In the genomic region with DNA sequence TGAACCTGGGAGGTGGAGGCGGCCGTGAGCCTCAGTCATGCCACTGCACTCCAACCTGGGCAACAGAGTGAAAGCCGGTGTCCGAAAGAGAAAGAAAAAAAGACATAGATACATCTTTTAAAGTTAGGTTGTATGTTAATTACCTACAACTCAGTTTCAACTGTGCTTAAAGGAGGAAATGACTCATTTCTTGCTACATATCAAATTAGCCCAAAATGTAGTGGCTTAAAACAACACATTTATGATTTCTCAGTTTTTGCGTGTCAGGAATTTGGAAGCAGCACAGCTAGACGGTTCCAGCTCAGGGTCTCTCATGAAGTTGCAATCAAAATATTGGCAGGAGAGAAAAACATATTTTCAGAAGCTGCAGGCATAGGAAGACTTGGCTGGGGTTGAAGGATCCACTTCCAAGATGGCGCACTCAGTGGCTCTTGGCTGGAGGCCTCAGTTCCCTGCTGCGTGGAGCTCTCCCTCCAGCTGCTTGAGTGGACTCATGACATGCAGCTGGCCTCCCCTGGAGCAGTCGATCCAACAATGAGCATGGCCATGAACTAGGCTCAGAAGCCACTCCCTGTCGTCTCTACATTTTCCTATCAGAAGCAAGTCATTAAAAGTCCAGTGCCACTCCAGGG, we compare ENCODE assay signal across 8 cellular contexts. TPM values are rescaled to one million over a fixed set of nuclear protein-coding genes. Genes with fewer than 3 reads are reported as not detected.
DNase-seq lines count a peak whose midpoint lies in the region; ATAC-seq and TF ChIP-seq lines count a peak whose summit lies in the region.

No MANE protein-coding gene starts in this region.

- CTCF ChIA-PET in IMR-90 (lab: Yijun Ruan, JAX), result no interaction called here
- CTCF ChIA-PET in activated naive CD4-positive, alpha-beta T cell treated with anti-CD3 and anti-CD28 coated beads, Interleukin-2, amount 10 ng/mL, durations not matched to agents 7 days and 5 days (lab: Charles Lee), result interaction anchor here (1.5 kb wide), 1 partner anchor 60 kb away, joined by 6 read pairs; no protein-coding TSS in a partner anchor

- H3K27me3 Mint-ChIP-seq in activated naive CD4-positive, alpha-beta T cell treated with anti-CD3 and anti-CD28 coated beads, Interleukin-2, amount 10 ng/mL, durations not matched to agents 7 days and 5 days, result no peaks in the 10 kb centered on the region

- POLR2A ChIA-PET in IMR-90 (lab: Charles Lee; ENCODE audit: unreplicated experiment), result no interaction called here

- peaks cover 21% of the 10 kb centered on the region for H3K9me1 ChIP-seq in IMR-90 (ENCODE audit: insufficient read depth, low read length)

- TF ChIP-seq POLR2A in IMR-90 (IDR thresholded peaks at IDR 0.05; ENCODE audit: low read depth, low read length), result no peak

- TF ChIP-seq CTCF in IMR-90 (conservative IDR thresholded peaks at IDR 0.05; ENCODE audit: low read depth, low read length) (no peak), left ventricle myocardium inferior (IDR thresholded peaks at IDR 0.05; ENCODE audit: borderline replicate concordance) (no peak)

- BruUV-seq in IMR-90 (replicated peaks; lab: Mats Ljungman, UMichigan), result no TSS peak

- peak overlapping the region; percentile 79; the same call in 1 of the 2 replicates for H3K23ac ChIP-seq in IMR-90 (ENCODE audit: low read depth, low read length)

- peak overlapping the region; percentile 5; the same call in 1 of the 2 replicates for H3K18ac ChIP-seq in IMR-90 (ENCODE audit: low read depth, low read length)

- H3K9ac ChIP-seq in IMR-90 (ENCODE audit: low read depth, low read length), result no peak overlapping the region

- peak overlapping the region; percentile 81 for H2BK5ac ChIP-seq in IMR-90 (ENCODE audit: low read depth, low read length, poor library complexity, severe bottlenecking)

- 31% methylated on average over 3 of the region's 10 CpGs; no CpG with 5 or more reads in 1 of the 2 experiments for whole genome bisulfite sequencing in IMR-90 (ENCODE audit: extremely low coverage in 2 of 2, insufficient read length in 1 of 2), 2 experiments

- peak overlapping the region; percentile 85 for H2BK120ac ChIP-seq in IMR-90 (ENCODE audit: low read depth, low read length)

- peak overlapping the region; percentile 73 for H4K91ac ChIP-seq in IMR-90 (ENCODE audit: insufficient read depth, low read depth, low read length)

- dilution Hi-C loops in IMR-90 (cut with HindIII; ENCODE audit: low sequenced_read_pairs, unreplicated experiment), result no loop called here

- intact Hi-C loops in IMR-90 (cut with micrococcal nuclease) (no loop called here), left ventricle myocardium inferior (cut with micrococcal nuclease) (no loop called here)

- H3K36me3 ChIP-seq in IMR-90 (ENCODE audit: control insufficient read depth, insufficient read depth, low read length), result peaks cover 19% of the 10 kb centered on the region
- H3K36me3 ChIP-seq in left ventricle myocardium inferior, result peaks cover 14% of the 10 kb centered on the region

- H2AK9ac ChIP-seq in IMR-90 (replicated peaks; ENCODE audit: low read depth, low read length, poor library complexity), result peak overlapping the region; percentile 66

- no peak for TF ChIP-seq RAD21 in IMR-90 (IDR thresholded peaks at IDR 0.05; ENCODE audit: low read length)

- 0 out of 2 replicates have a peak overlapping the region, but pooled peaks have one; percentile 8 for H3K4me2 ChIP-seq in IMR-90 (ENCODE audit: low read depth, low read length)

- H3K4ac ChIP-seq in IMR-90 (ENCODE audit: low read depth, low read length), result peak overlapping the region; percentile 87

- H2BK15ac ChIP-seq in IMR-90 (ENCODE audit: low read depth, low read length), result peak overlapping the region; percentile 57; the same call in 1 of the 3 replicates

- H3K36me3 Mint-ChIP-seq in activated naive CD4-positive, alpha-beta T cell treated with anti-CD3 and anti-CD28 coated beads, Interleukin-2, amount 10 ng/mL, durations not matched to agents 7 days and 5 days, result peaks cover 76% of the 10 kb centered on the region

- H3K56ac ChIP-seq in IMR-90 (ENCODE audit: extremely low read depth, insufficient read depth, low read length), result no peak overlapping the region

- peak overlapping the region; percentile 75 for H2AFZ ChIP-seq in IMR-90 (replicated peaks; ENCODE audit: low read length, poor library complexity)

- H4K8ac ChIP-seq in IMR-90 (ENCODE audit: low read depth in 2 of 2, low read length in 2 of 2), result peak overlapping the region; percentile 5 to 63; a peak in 2 of 4 replicates

- H3K9me3 Mint-ChIP-seq in activated naive CD4-positive, alpha-beta T cell treated with anti-CD3 and anti-CD28 coated beads, Interleukin-2, amount 10 ng/mL, durations not matched to agents 7 days and 5 days, result no peaks in the 10 kb centered on the region

- H3K27ac Mint-ChIP-seq in activated naive CD4-positive, alpha-beta T cell treated with anti-CD3 and anti-CD28 coated beads, Interleukin-2, amount 10 ng/mL, durations not matched to agents 7 days and 5 days, result peak overlapping the region; percentile 99

- H3K4me3 Mint-ChIP-seq in activated naive CD4-positive, alpha-beta T cell treated with anti-CD3 and anti-CD28 coated beads, Interleukin-2, amount 10 ng/mL, durations not matched to agents 7 days and 5 days, result peak overlapping the region; percentile 57

- peak overlapping the region; percentile 77 for H3K14ac ChIP-seq in IMR-90 (replicated peaks; ENCODE audit: low read depth, low read length)

- H3K4me1 ChIP-seq in IMR-90 (ENCODE audit: control insufficient read depth, insufficient read depth, low read length), result peaks cover 11% of the 10 kb centered on the region
- peaks cover 72% of the 10 kb centered on the region for H3K4me1 ChIP-seq in left ventricle myocardium inferior

- H4K20me1 ChIP-seq in IMR-90 (ENCODE audit: insufficient read depth, low read length), result peaks cover 74% of the 10 kb centered on the region

- H4K5ac ChIP-seq in IMR-90 (ENCODE audit: low read depth, low read length), result peak overlapping the region; percentile 57; the same call in 1 of the 2 replicates

- H3K27ac ChIP-seq in IMR-90 (ENCODE audit: insufficient read depth, low read length), result peak overlapping the region; percentile 78
- peak overlapping the region; percentile 95 for H3K27ac ChIP-seq in left ventricle myocardium inferior (replicated peaks)

- H3K4me1 Mint-ChIP-seq in activated naive CD4-positive, alpha-beta T cell treated with anti-CD3 and anti-CD28 coated beads, Interleukin-2, amount 10 ng/mL, durations not matched to agents 7 days and 5 days, result peaks cover 75% of the 10 kb centered on the region

- H3K4me3 ChIP-seq in IMR-90 (ENCODE audit: insufficient read depth, low read depth, low read length) (no peak overlapping the region), left ventricle myocardium inferior (no peak overlapping the region)

- ATAC-seq in IMR-90 (ENCODE audit: low read depth) (peak; percentile 5; the same call in 1 of the 2 replicates), HG02588 (IDR thresholded peaks at IDR 0.05; ENCODE audit: unreplicated experiment) (no peak)
- ATAC-seq in stimulated activated naive CD8-positive, alpha-beta T cell treated with anti-CD3 and anti-CD28 coated beads, Interleukin-15, Interleukin-2, amounts not matched to agents 100 U/mL and 50 U/mL, for 24 hours, result peak; percentile 45

- in situ Hi-C loops in IMR-90 (cut with MboI; ENCODE audit: low sequenced_read_pairs), result no loop called here

- H3K27me3 ChIP-seq in IMR-90 (ENCODE audit: control insufficient read depth, insufficient read depth, low read length) (no peaks in the 10 kb centered on the region), left ventricle myocardium inferior (ENCODE audit: low read depth) (no peaks in the 10 kb centered on the region)

- H2BK20ac ChIP-seq in IMR-90 (ENCODE audit: low read depth, low read length), result peak overlapping the region; percentile 68; the same call in 1 of the 2 replicates

- DNase-seq in stimulated activated CD4-positive, alpha-beta T cell treated with anti-CD3 and anti-CD28 coated beads, Interleukin-12 subunit alpha, Interleukin-12 subunit beta, amount 100 ng/mL, for 4 hours, result peak; percentile 31
- DNase-seq in stimulated activated CD4-positive, alpha-beta T cell treated with anti-CD3 and anti-CD28 coated beads, Interleukin-1b, Interleukin-23, amount 100 ng/mL, for 48 hours, result no peak
- peak; percentile 47 for DNase-seq in IMR-90
- peak; percentile 63 for DNase-seq in activated naive CD4-positive, alpha-beta T cell treated with anti-CD3 and anti-CD28 coated beads, Interleukin-2, amount 10 ng/mL, durations not matched to agents 7 days and 5 days
- DNase-seq in left ventricle myocardium inferior, result peak; percentile 68
- peak; percentile 27 for DNase-seq in stimulated activated naive CD8-positive, alpha-beta T cell treated with anti-CD3 and anti-CD28 coated beads, Interleukin-15, Interleukin-2, amounts not matched to agents 100 U/mL and 50 U/mL, for 24 hours
- DNase-seq in germinal center (ENCODE audit: low spot score), result no peak

- H3K79me1 ChIP-seq in IMR-90 (ENCODE audit: low read depth in 1 of 2, low read length in 2 of 2), result peaks cover 26 to 92% of the 10 kb centered on the region in 2 experiments

- peak overlapping the region; percentile 74 for H2AK5ac ChIP-seq in IMR-90 (ENCODE audit: low read depth, low read length)

- H3K9me3 ChIP-seq in IMR-90 (ENCODE audit: control insufficient read depth, insufficient read depth, low read length) (no peaks in the 10 kb centered on the region), left ventricle myocardium inferior (replicated peaks) (peaks cover 7% of the 10 kb centered on the region)

TF ChIP-seq in IMR-90, 13 proteins besides CTCF, POLR2A, EP300 and RAD21:
- TF ChIP-seq, protein P1, sequence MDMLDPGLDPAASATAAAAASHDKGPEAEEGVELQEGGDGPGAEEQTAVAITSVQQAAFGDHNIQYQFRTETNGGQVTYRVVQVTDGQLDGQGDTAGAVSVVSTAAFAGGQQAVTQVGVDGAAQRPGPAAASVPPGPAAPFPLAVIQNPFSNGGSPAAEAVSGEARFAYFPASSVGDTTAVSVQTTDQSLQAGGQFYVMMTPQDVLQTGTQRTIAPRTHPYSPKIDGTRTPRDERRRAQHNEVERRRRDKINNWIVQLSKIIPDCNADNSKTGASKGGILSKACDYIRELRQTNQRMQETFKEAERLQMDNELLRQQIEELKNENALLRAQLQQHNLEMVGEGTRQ (IDR thresholded peaks at IDR 0.05; ENCODE audit: low read depth, low read length), result no peak
- TF ChIP-seq CEBPB (IDR thresholded peaks at IDR 0.05; ENCODE audit: low read depth, low read length) (peak; percentile 67), MAZ (IDR thresholded peaks at IDR 0.05; ENCODE audit: borderline replicate concordance, low read depth, low read length) (no peak), FOS (IDR thresholded peaks at IDR 0.05; ENCODE audit: low read depth, low read length) (peak; percentile 19; the same call in 1 of the 2 replicates)

RNA-seq across cellular contexts. Expression of a gene that starts 7.1 kb away (rescaled TPM):
- total RNA-seq in IMR-90 (2012; rRNA removed) (40.5 and 45.2 TPM in 2 replicates), left ventricle myocardium inferior (8.2 TPM)
- 53.8 and 61.2 TPM in 2 replicates for polyA plus RNA-seq in IMR-90 (2012; rRNA removed)
- polyA plus RNA-seq in IMR-90 (2012; cell fraction: cytosol; rRNA removed), result 43.2 and 44.9 TPM in 2 replicates
- 51.0 and 64.7 TPM in 2 replicates for polyA plus RNA-seq in IMR-90 (2012; cell fraction: nucleus; rRNA removed; ENCODE audit: low replicate concordance)

RNA-seq across cellular contexts. Expression of a gene that starts 59.3 kb away (rescaled TPM):
- 68.3 and 97.5 TPM in 2 replicates for total RNA-seq in IMR-90 (2012; rRNA removed)
- polyA plus RNA-seq in IMR-90 (2012; rRNA removed), result 11.7 and 12.2 TPM in 2 replicates
- polyA plus RNA-seq in IMR-90 (2012; cell fraction: cytosol; rRNA removed), result 12.4 and 24.6 TPM in 2 replicates
- polyA plus RNA-seq in IMR-90 (2012; cell fraction: nucleus; rRNA removed; ENCODE audit: low replicate concordance), result 10.7 and 11.4 TPM in 2 replicates
- total RNA-seq in left ventricle myocardium inferior, result 3.9 TPM

Comparison
In these comparisons a context has a peak if more than half of its experiments do, and no peak if none do; other contexts are left out.
1. DNase-seq: peak in stimulated activated CD4-positive, alpha-beta T cell treated with anti-CD3 and anti-CD28 coated beads, Interleukin-12 subunit alpha, Interleukin-12 subunit beta, amount 100 ng/mL, for 4 hours (single experiment), IMR-90 (single experiment), activated naive CD4-positive, alpha-beta T cell treated with anti-CD3 and anti-CD28 coated beads, Interleukin-2, amount 10 ng/mL, durations not matched to agents 7 days and 5 days (single experiment), left ventricle myocardium inferior (single experiment) and stimulated activated naive CD8-positive, alpha-beta T cell treated with anti-CD3 and anti-CD28 coated beads, Interleukin-15, Interleukin-2, amounts not matched to agents 100 U/mL and 50 U/mL, for 24 hours (single experiment); none in stimulated activated CD4-positive, alpha-beta T cell treated with anti-CD3 and anti-CD28 coated beads, Interleukin-1b, Interleukin-23, amount 100 ng/mL, for 48 hours (single experiment) and germinal center (single experiment).
2. RNA of a gene that starts 59.3 kb away (total RNA-seq): 68.3 to 97.5 TPM in IMR-90; 3.9 TPM in left ventricle myocardium inferior (single experiment); every median in the first group is over 10 times any median in the second.